Comparison of ENCODE assay signal across 8 cellular contexts in the genomic region with DNA sequence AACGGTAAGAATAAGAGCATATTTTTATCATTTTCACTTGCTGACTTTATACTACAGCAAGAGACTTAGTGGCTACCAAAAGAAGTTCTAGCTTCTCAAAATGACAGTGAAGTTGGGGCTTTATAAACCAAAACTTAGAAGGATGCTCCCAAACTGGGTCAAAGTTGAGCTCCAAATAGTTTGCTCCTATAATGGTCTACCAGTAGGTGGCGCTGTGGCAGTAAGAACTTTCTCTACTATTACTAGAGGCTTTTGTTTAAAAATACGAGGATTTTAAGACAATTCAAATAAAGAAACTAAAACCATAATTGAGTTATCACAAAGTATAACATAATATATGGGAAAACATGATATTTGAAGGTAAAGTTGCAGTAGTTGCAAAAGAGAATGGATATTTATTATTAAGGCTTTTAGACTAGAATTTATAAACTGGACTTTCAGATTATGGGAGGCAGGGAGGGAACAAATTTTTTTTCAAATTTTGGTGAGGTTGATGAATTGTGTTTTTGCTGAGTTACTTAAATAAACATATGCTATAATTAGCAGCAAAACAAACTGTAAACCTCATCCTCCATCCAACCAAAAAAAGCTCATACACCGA.
DNase-seq lines count a peak whose midpoint lies in the region; ATAC-seq and TF ChIP-seq lines count a peak whose summit lies in the region.

No MANE protein-coding gene starts in this region.

- ATAC-seq in GM18498 (IDR thresholded peaks at IDR 0.05; ENCODE audit: unreplicated experiment) = no peak

- no peaks in the 10 kb centered on the region for H3K27me3 ChIP-seq in CD4-positive, alpha-beta memory T cell (ENCODE audit: insufficient read depth, low read length)

- H3K9me3 ChIP-seq in CD4-positive, alpha-beta memory T cell (ENCODE audit: control insufficient read depth in 1 of 2, low read length in 2 of 2) = no peaks in the 10 kb centered on the region

- H3K4me3 ChIP-seq in CD4-positive, alpha-beta memory T cell (ENCODE audit: low read length in 2 of 2) = no peak overlapping the region

- H3K4me3 Mint-ChIP-seq in CD4-positive, alpha-beta memory T cell = no peak overlapping the region
- H3K4me3 Mint-ChIP-seq in progenitor cell of endocrine pancreas (ENCODE audit: low read depth) = no peak overlapping the region

- DNase-seq in CD4-positive, alpha-beta memory T cell = peak; percentile 48 to 64 (median 54)
- peak in 46 of 76 experiments; percentile 3 to 60 (median 27) for DNase-seq in HUDEP-2 (lab: John Stamatoyannopoulos, UW; ENCODE audit: unreplicated experiment in 76 of 76)
- DNase-seq in SHP77 treated with DMSO at 0.1 percent for 48 hours (lab: John Stamatoyannopoulos, UW) = peak; percentile 10
- peak; percentile 5 to 44 (median 28) for DNase-seq in activated naive CD4-positive, alpha-beta T cell (lab: John Stamatoyannopoulos, UW)
- DNase-seq in germinal center (ENCODE audit: low spot score) = peak; percentile 61
- DNase-seq in progenitor cell of endocrine pancreas (ENCODE audit: low spot score, unreplicated experiment) = peak; percentile 32
- no peak for DNase-seq in NCI-H187 treated with DMSO at 0.1 percent for 48 hours (lab: John Stamatoyannopoulos, UW)

- POLR2A ChIA-PET in CD4-positive, alpha-beta memory T cell (lab: Charles Lee; ENCODE audit: partially characterized antibody) = interaction anchor here (0.6 to 1.8 kb wide), 2 partner anchors 72 to 76 kb away, joined by 3 to 13 read pairs; a partner anchor contains a TSS

- intact Hi-C loops in CD4-positive, alpha-beta memory T cell (cut with micrococcal nuclease) = loop anchor here (2.0 to 5.0 kb wide), 3 partner anchors 146 to 446 kb away; a partner anchor contains a TSS

- H3K4me1 ChIP-seq in CD4-positive, alpha-beta memory T cell (ENCODE audit: insufficient read depth, low read length) = no peaks in the 10 kb centered on the region

- H3K4me1 Mint-ChIP-seq in CD4-positive, alpha-beta memory T cell = no peaks in the 10 kb centered on the region
- H3K4me1 Mint-ChIP-seq in progenitor cell of endocrine pancreas (ENCODE audit: low read depth) = peaks cover 2% of the 10 kb centered on the region

- TF ChIP-seq CTCF in progenitor cell of endocrine pancreas (IDR thresholded peaks at IDR 0.05; ENCODE audit: unreplicated experiment) = peak; percentile 90

- H3K36me3 ChIP-seq in CD4-positive, alpha-beta memory T cell (ENCODE audit: insufficient read depth, low read length) = no peaks in the 10 kb centered on the region

- no peaks in the 10 kb centered on the region for H3K9me3 Mint-ChIP-seq in CD4-positive, alpha-beta memory T cell
- no peaks in the 10 kb centered on the region for H3K9me3 Mint-ChIP-seq in progenitor cell of endocrine pancreas (ENCODE audit: low read depth)

- peak overlapping the region in 2 of 7 donors; percentile 3 to 15 for H3K27ac Mint-ChIP-seq in CD4-positive, alpha-beta memory T cell
- H3K27ac Mint-ChIP-seq in progenitor cell of endocrine pancreas = no peak overlapping the region

- no peaks in the 10 kb centered on the region for H3K27me3 Mint-ChIP-seq in CD4-positive, alpha-beta memory T cell
- no peaks in the 10 kb centered on the region for H3K27me3 Mint-ChIP-seq in progenitor cell of endocrine pancreas

- no peak overlapping the region for H3K27ac ChIP-seq in CD4-positive, alpha-beta memory T cell (ENCODE audit: low read depth, low read length)

- CTCF ChIA-PET in CD4-positive, alpha-beta memory T cell (lab: Charles Lee; ENCODE audit: partially characterized antibody) = interaction anchor here (0.7 to 9.4 kb wide), 25 partner anchors 9 to 446 kb away, joined by 3 to 181 read pairs (median 4); a partner anchor contains a TSS

- H3K36me3 Mint-ChIP-seq in CD4-positive, alpha-beta memory T cell = peaks cover 0 to 5% of the 10 kb centered on the region in 2 donors
- peaks cover 6% of the 10 kb centered on the region for H3K36me3 Mint-ChIP-seq in progenitor cell of endocrine pancreas (ENCODE audit: insufficient read depth)
